ENCODE assay signal across 17 cellular contexts in genomic region chr9:89354471-89354870, GRCh38. TPM values are rescaled to one million over a fixed set of nuclear protein-coding genes. Genes with fewer than 3 reads are reported as not detected.
DNase-seq lines count a peak whose midpoint lies in the region; ATAC-seq and TF ChIP-seq lines count a peak whose summit lies in the region.
"Had no signal": no experiment of that assay in that cellular context is flagged by ENCODE, and none has a peak within 500 bp of the region (broad histone marks: within the 10 kb centered on the region; RNA-seq: fewer than 3 reads in every experiment).

No MANE protein-coding gene starts in this region.

- peak overlapping the region in 2 of 3 donors; percentile 76 to 88 for H3K27ac Mint-ChIP-seq in CD4-positive, CD25-positive, alpha-beta regulatory T cell
- H3K27ac Mint-ChIP-seq in IgD-negative memory B cell (peak overlapping the region in 2 of 3 donors; percentile 29 to 68), Caco-2 (ENCODE audit: unreplicated experiment) (no peak overlapping the region)
- H3K27ac Mint-ChIP-seq: HFFc6 had no signal

- intact Hi-C loops in esophagus muscularis mucosa (cut with DNase I) (no loop called here), psoas muscle (cut with DNase I) (no loop called here), Caco-2 (cut with micrococcal nuclease; ENCODE audit: unreplicated experiment) (no loop called here)

- TF ChIP-seq EP300 in esophagus muscularis mucosa (IDR thresholded peaks at IDR 0.05), result no peak

- POLR2A ChIA-PET in Caco-2 (lab: Charles Lee), result no interaction called here

- no peaks in the 10 kb centered on the region for H3K9me3 ChIP-seq in CD4-positive, CD25-positive, alpha-beta regulatory T cell (ENCODE audit: control insufficient read depth in 2 of 2, low read length in 2 of 2)
- H3K9me3 ChIP-seq in esophagus muscularis mucosa (no peaks in the 10 kb centered on the region), psoas muscle (no peaks in the 10 kb centered on the region), Caco-2 (no peaks in the 10 kb centered on the region)

- no peaks in the 10 kb centered on the region for H3K9me3 Mint-ChIP-seq in CD4-positive, CD25-positive, alpha-beta regulatory T cell
- no peaks in the 10 kb centered on the region for H3K9me3 Mint-ChIP-seq in IgD-negative memory B cell
- no peaks in the 10 kb centered on the region for H3K9me3 Mint-ChIP-seq in Caco-2 (ENCODE audit: unreplicated experiment)
- H3K9me3 Mint-ChIP-seq: CD14-positive monocyte, HFFc6 had no signal

- no peak overlapping the region for H3K4me3 ChIP-seq in CD4-positive, CD25-positive, alpha-beta regulatory T cell (ENCODE audit: low read depth, low read length)
- H3K4me3 ChIP-seq in esophagus muscularis mucosa (no peak overlapping the region), psoas muscle (no peak overlapping the region), Caco-2 (ENCODE audit: low read depth, low read length) (no peak overlapping the region)

- WGBS in esophagus muscularis mucosa, result 95% methylated on average over 4 of the region's 6 CpGs
- 95 to 98% (median 96%) methylated on average over 6 of the region's 6 CpGs for WGBS in psoas muscle, 3 donors

- peaks cover 5 to 39% (median 26%) of the 10 kb centered on the region in 4 donors for H3K4me1 Mint-ChIP-seq in CD4-positive, CD25-positive, alpha-beta regulatory T cell
- H3K4me1 Mint-ChIP-seq in IgD-negative memory B cell (peaks cover 6 to 10% (median 8%) of the 10 kb centered on the region in 3 donors), Caco-2 (ENCODE audit: low read depth, unreplicated experiment) (peaks cover 6% of the 10 kb centered on the region)

- no peak for DNase-seq in CD4-positive, CD25-positive, alpha-beta regulatory T cell
- DNase-seq in esophagus muscularis mucosa (ENCODE audit: extremely low spot score), result peak; percentile 75
- no peak for DNase-seq in psoas muscle
- DNase-seq in GM13977 (ENCODE audit: low spot score), result no peak
- no peak for DNase-seq in SKM-1 treated with dmso at 0.1 percent for 144 hours (lab: John Stamatoyannopoulos, UW; ENCODE audit: unreplicated experiment)
- no peak for DNase-seq in Caco-2
- DNase-seq: DMS 273 treated with DMSO at 0.1 percent for 48 hours, HFFc6, KBM-7, NCI-H1048, NCI-H146, NCI-H2081 treated with DMSO at 0.1 percent for 48 hours, NCI-H2227 treated with DMSO at 0.1 percent for 48 hours had no signal

- no peak for ATAC-seq in CD4-positive, CD25-positive, alpha-beta regulatory T cell (ENCODE audit: low read depth in 2 of 2)
- no peak for ATAC-seq in psoas muscle

- peaks cover 97% of the 10 kb centered on the region for H3K36me3 ChIP-seq in CD4-positive, CD25-positive, alpha-beta regulatory T cell (ENCODE audit: control insufficient read depth, insufficient read depth, low read length)
- H3K36me3 ChIP-seq in esophagus muscularis mucosa (peaks cover 68 to 99% (median 93%) of the 10 kb centered on the region in 4 donors), psoas muscle (ENCODE audit: insufficient read depth in 1 of 2, low read depth in 1 of 2) (peaks cover 14 to 99% of the 10 kb centered on the region in 2 donors), Caco-2 (ENCODE audit: control insufficient read depth, insufficient read depth, low read length) (no peaks in the 10 kb centered on the region)

- no TSS peak for BruUV-seq in Caco-2 (replicated peaks; lab: Mats Ljungman, UMichigan)

- peaks cover 66% of the 10 kb centered on the region for H3K36me3 Mint-ChIP-seq in CD4-positive, CD25-positive, alpha-beta regulatory T cell
- H3K36me3 Mint-ChIP-seq in IgD-negative memory B cell, result peaks cover 4% of the 10 kb centered on the region
- peaks cover 33% of the 10 kb centered on the region for H3K36me3 Mint-ChIP-seq in Caco-2 (ENCODE audit: insufficient read depth, unreplicated experiment)

- no peak overlapping the region for H3K4me3 Mint-ChIP-seq in CD4-positive, CD25-positive, alpha-beta regulatory T cell
- H3K4me3 Mint-ChIP-seq in IgD-negative memory B cell (no peak overlapping the region), Caco-2 (ENCODE audit: unreplicated experiment) (no peak overlapping the region)
- H3K4me3 Mint-ChIP-seq: CD14-positive monocyte, HFFc6 had no signal

- CTCF ChIA-PET in Caco-2 (lab: Charles Lee), result no interaction called here

- in situ Hi-C loops in GM13977 (cut with MboI; ENCODE audit: low pct_unique_long_range_greater_than_20kb, low sequenced_read_pairs, unreplicated experiment), result no loop called here

- H3K27ac ChIP-seq in CD4-positive, CD25-positive, alpha-beta regulatory T cell (ENCODE audit: insufficient read depth, low read length, poor library complexity, severe bottlenecking), result no peak overlapping the region
- H3K27ac ChIP-seq in esophagus muscularis mucosa (replicated peaks in 1 of 4) (no peak overlapping the region), psoas muscle (peak overlapping the region; percentile 34)
- H3K27ac ChIP-seq: HL-60, RWPE1 had no signal

- peaks cover 19% of the 10 kb centered on the region for H3K4me1 ChIP-seq in CD4-positive, CD25-positive, alpha-beta regulatory T cell (ENCODE audit: control insufficient read depth, insufficient read depth, low read length, poor library complexity, severe bottlenecking)
- H3K4me1 ChIP-seq in esophagus muscularis mucosa (peaks cover under 1 to 11% (median 7%) of the 10 kb centered on the region in 4 donors), psoas muscle (peaks cover 27% of the 10 kb centered on the region), Caco-2 (no peaks in the 10 kb centered on the region)

- H3K27me3 Mint-ChIP-seq in CD4-positive, CD25-positive, alpha-beta regulatory T cell, result no peaks in the 10 kb centered on the region
- H3K27me3 Mint-ChIP-seq in IgD-negative memory B cell (no peaks in the 10 kb centered on the region), Caco-2 (ENCODE audit: insufficient read depth, unreplicated experiment) (no peaks in the 10 kb centered on the region)

- no peaks in the 10 kb centered on the region for H3K27me3 ChIP-seq in CD4-positive, CD25-positive, alpha-beta regulatory T cell (ENCODE audit: control insufficient read depth, insufficient read depth, low read length)
- H3K27me3 ChIP-seq in esophagus muscularis mucosa, result no peaks in the 10 kb centered on the region
- H3K27me3 ChIP-seq in psoas muscle (ENCODE audit: insufficient read depth in 3 of 3, low read length in 2 of 3), result no peaks in the 10 kb centered on the region
- H3K27me3 ChIP-seq in Caco-2 (replicated peaks; ENCODE audit: control insufficient read depth, insufficient read depth, low read length), result no peaks in the 10 kb centered on the region

- TF ChIP-seq CTCF in esophagus muscularis mucosa (IDR thresholded peaks at IDR 0.05) (no peak), psoas muscle (IDR thresholded peaks at IDR 0.05) (no peak), GM13977 (IDR thresholded peaks at IDR 0.05; ENCODE audit: extremely low read depth, insufficient read depth, missing control alignments) (no peak), Caco-2 (IDR thresholded peaks at IDR 0.05; ENCODE audit: insufficient read depth in 1 of 2, low read depth in 1 of 2, low read length in 1 of 2, severe bottlenecking in 1 of 2, unreplicated experiment in 1 of 2) (no peak)

- no peak for TF ChIP-seq POLR2A in esophagus muscularis mucosa (IDR thresholded peaks at IDR 0.05; ENCODE audit: low read depth)

RNA-seq across cellular contexts. Expression of gene SECISBP2, which starts 36.2 kb away (rescaled TPM):
- total RNA-seq in CD4-positive, CD25-positive, alpha-beta regulatory T cell, result 129 TPM
- 10 to 100 TPM; 19.2 to 38.3 (median 24.7) TPM for polyA plus RNA-seq in CD4-positive, CD25-positive, alpha-beta regulatory T cell
- polyA plus RNA-seq in IgD-negative memory B cell, result 30.6 TPM
- 10 to 100 TPM; 24.0 to 32.8 (median 29.0) TPM for total RNA-seq in esophagus muscularis mucosa
- 10 to 100 TPM; 26.2 to 49.0 (median 38.6) TPM for total RNA-seq in psoas muscle
- 10 to 100 TPM; 31.9 to 80.8 (median 45.4) TPM for polyA plus RNA-seq in psoas muscle
- 21.0 and 23.2 TPM in 2 replicates for total RNA-seq in Caco-2 (2022)

RNA-seq across cellular contexts. Expression of gene CKS2, which starts 43.5 kb away (rescaled TPM):
- 35.2 TPM for total RNA-seq in CD4-positive, CD25-positive, alpha-beta regulatory T cell
- polyA plus RNA-seq in CD4-positive, CD25-positive, alpha-beta regulatory T cell, result 10 to 100 TPM; 28.6 to 53.0 (median 44.0) TPM
- polyA plus RNA-seq in IgD-negative memory B cell, result 61.3 TPM
- 10 to 100 TPM in 1 of 4 donors, 1 to 10 TPM in 3; 2.0 to 10.3 (median 6.0) TPM for total RNA-seq in esophagus muscularis mucosa
- total RNA-seq in psoas muscle, result 10 to 100 TPM in 2 of 4 donors, 1 to 10 TPM in 2; 3.6 to 14.4 (median 10.6) TPM
- 100 to 1,000 TPM in 1 of 3 donors, 10 to 100 TPM in 2; 25.6 to 170 (median 68.3) TPM for polyA plus RNA-seq in psoas muscle
- 93.8 and 94.1 TPM in 2 replicates for total RNA-seq in Caco-2 (2022)
